25 cellular contexts compared by ENCODE assay signal in genomic region chr1:60998786-60999185, GRCh38.
"Had no signal": no experiment of that assay in that cellular context is flagged by ENCODE, and none has a peak within 500 bp of the region (broad histone marks: within the 10 kb centered on the region; RNA-seq: fewer than 3 reads in every experiment).

No MANE protein-coding gene starts in this region.

- H2AFZ ChIP-seq: PC-9 had no signal

- H3K27me3 ChIP-seq: adrenal gland, brain microvascular endothelial cell had no signal

- H3K27ac ChIP-seq: adrenal gland, brain microvascular endothelial cell, KMS-11, PC-9, RWPE1 had no signal

- H3K9me3 ChIP-seq: adrenal gland had no signal

- H3K9ac ChIP-seq: KMS-11 had no signal

- H3K4me2 ChIP-seq: KMS-11, PC-9 had no signal

- DNase-seq: activated CD4-positive, alpha-beta T cell treated with anti-CD3 and anti-CD28 coated beads, Interleukin-2, amount 10 ng/mL, durations not matched to agents 24 days and 14 days; activated CD4-positive, alpha-beta T cell treated with anti-CD3 and anti-CD28 coated beads, Interleukin-2, amount 50 U/mL, for 48 hours; activated CD8-positive, alpha-beta T cell treated with anti-CD3 and anti-CD28 coated beads, Interleukin-2, amount 10 ng/mL, durations not matched to agents 7 days and 5 days; activated gamma-delta T cell treated with Interleukin-2 at 50 U/mL for 16 hours; activated naive CD4-positive, alpha-beta T cell treated with anti-CD3 and anti-CD28 coated beads for 36 hours; activated T-cell treated with anti-CD3 and anti-CD28 coated beads, Interleukin-2, amount 50 U/mL, for 24 hours; adrenal gland; anterior cingulate cortex; brain microvascular endothelial cell; central memory CD4-positive, alpha-beta T cell; MM.1S; MV-4-11; NCI-H1092; NCI-H187 treated with DMSO at 0.1 percent for 48 hours; NCI-H524 treated with DMSO at 0.1 percent for 48 hours; NCI-H748 treated with DMSO at 0.1 percent for 48 hours; NK-92 treated with Interleukin-12 subunit alpha and Interleukin-12 subunit beta, amount 100 ng/mL, for 24 hours; PC-9; SIG-M5; SW 1271; T-helper 1 cell; T-helper 2 cell; T-helper 9 cell had no signal

- H3K4me3 ChIP-seq: adrenal gland, PC-9 had no signal

- H3K36me3 ChIP-seq: adrenal gland, brain microvascular endothelial cell had no signal
